8 cellular contexts compared by ENCODE assay signal in the genomic region with DNA sequence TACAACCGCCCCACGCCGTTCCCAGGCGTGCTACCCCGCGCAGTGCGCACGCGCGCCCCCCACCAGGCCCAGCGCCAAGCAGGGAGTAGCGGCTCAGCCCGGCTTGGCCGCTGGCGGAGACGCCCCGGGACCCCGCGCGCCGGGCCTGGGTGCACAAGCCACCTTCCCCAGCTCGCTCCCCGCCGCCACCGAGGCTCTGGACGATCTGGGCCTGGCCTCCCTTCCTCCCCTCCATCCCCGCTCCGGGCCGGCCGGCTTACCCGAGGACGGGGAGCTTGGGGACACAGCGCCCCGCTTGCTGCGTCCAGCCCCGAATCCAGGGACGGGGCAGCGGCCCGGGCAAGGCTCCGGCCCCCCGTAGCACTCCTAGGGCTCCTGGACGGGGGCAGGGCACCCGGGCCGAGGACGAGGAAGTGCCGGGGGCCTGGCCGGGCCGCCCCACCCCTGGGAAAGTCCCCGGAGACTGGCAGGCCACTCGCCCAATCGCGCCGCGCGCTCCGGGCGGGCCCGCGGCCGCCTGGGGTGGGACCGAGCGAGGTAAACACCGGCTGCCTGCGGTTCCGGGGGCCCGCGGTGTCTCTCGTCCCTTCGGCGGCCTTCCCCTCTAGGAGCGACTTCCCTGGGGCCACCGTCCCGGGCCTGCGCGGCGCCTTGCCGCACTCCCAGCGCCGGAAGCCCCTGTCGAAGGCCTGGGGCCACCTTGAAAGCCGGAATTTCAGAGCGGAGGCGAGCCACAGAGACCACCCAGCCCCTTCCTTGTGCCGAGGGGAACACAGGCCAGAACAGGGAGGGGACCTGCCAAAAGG. TPM values are rescaled to one million over a fixed set of nuclear protein-coding genes. Genes with fewer than 3 reads are reported as not detected.
DNase-seq lines count a peak whose midpoint lies in the region; ATAC-seq and TF ChIP-seq lines count a peak whose summit lies in the region.

A gene with protein sequence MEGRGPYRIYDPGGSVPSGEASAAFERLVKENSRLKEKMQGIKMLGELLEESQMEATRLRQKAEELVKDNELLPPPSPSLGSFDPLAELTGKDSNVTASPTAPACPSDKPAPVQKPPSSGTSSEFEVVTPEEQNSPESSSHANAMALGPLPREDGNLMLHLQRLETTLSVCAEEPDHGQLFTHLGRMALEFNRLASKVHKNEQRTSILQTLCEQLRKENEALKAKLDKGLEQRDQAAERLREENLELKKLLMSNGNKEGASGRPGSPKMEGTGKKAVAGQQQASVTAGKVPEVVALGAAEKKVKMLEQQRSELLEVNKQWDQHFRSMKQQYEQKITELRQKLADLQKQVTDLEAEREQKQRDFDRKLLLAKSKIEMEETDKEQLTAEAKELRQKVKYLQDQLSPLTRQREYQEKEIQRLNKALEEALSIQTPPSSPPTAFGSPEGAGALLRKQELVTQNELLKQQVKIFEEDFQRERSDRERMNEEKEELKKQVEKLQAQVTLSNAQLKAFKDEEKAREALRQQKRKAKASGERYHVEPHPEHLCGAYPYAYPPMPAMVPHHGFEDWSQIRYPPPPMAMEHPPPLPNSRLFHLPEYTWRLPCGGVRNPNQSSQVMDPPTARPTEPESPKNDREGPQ (minus strand): TSS at position 415 of the 806 bp plus-strand sequence. CDS start 15,939 bp downstream, outside the sequence.

- H3K4me3 Mint-ChIP-seq in activated CD4-positive, alpha-beta T cell treated with anti-CD3 and anti-CD28 coated beads for 36 hours = peak within 1 kb of the TSS; percentile 80

- no peaks in the 10 kb centered on the region for H3K9me3 Mint-ChIP-seq in activated CD4-positive, alpha-beta T cell treated with anti-CD3 and anti-CD28 coated beads for 36 hours (ENCODE audit: low read depth)

- peak within 1 kb of the TSS; percentile 91 for H3K27ac Mint-ChIP-seq in activated CD4-positive, alpha-beta T cell treated with anti-CD3 and anti-CD28 coated beads for 36 hours

- intact Hi-C loops in activated CD4-positive, alpha-beta T cell treated with anti-CD3 and anti-CD28 coated beads for 36 hours (cut with DNase I, micrococcal nuclease) = loop anchor here (1.0 to 10.0 kb wide), 9 partner anchors 21 to 691 kb away; a partner anchor contains a TSS

- TF ChIP-seq CTCF in choroid plexus epithelial cell (conservative IDR thresholded peaks at IDR 0.05; ENCODE audit: low read depth, low read length) = no peak

- DNase-seq in AML-193 (lab: John Stamatoyannopoulos, UW) = peak; percentile 69 to 74
- DNase-seq in NCI-H460 (ENCODE audit: extremely low read depth, low read depth) = peak; percentile 82
- DNase-seq in activated CD4-positive, alpha-beta T cell treated with anti-CD3 and anti-CD28 coated beads for 36 hours = peak; percentile 96
- peak; percentile 90 for DNase-seq in choroid plexus epithelial cell (ENCODE audit: low read depth)
- peak; percentile 94 for DNase-seq in kidney tubule cell (ENCODE audit: low spot score)
- peak; percentile 86 to 91 (median 90) for DNase-seq in stimulated activated CD4-positive, alpha-beta T cell treated with anti-CD3 and anti-CD28 coated beads, Interleukin-1b, Interleukin-23, amount 100 ng/mL, for 24 hours (ENCODE audit: low read depth in 4 of 4, low spot score in 1 of 4)

- H3K27me3 Mint-ChIP-seq in activated CD4-positive, alpha-beta T cell treated with anti-CD3 and anti-CD28 coated beads for 36 hours = no peaks in the 10 kb centered on the region

- H3K36me3 Mint-ChIP-seq in activated CD4-positive, alpha-beta T cell treated with anti-CD3 and anti-CD28 coated beads for 36 hours (ENCODE audit: low read depth) = peaks cover 67% of the 10 kb centered on the region

- ATAC-seq in GM19023 (IDR thresholded peaks at IDR 0.05; ENCODE audit: unreplicated experiment) = peak; percentile 73
- ATAC-seq in HG03175 (IDR thresholded peaks at IDR 0.05; ENCODE audit: unreplicated experiment) = peak; percentile 80
- ATAC-seq in activated CD4-positive, alpha-beta T cell treated with anti-CD3 and anti-CD28 coated beads for 36 hours = peak; percentile 67

- CTCF ChIA-PET in activated CD4-positive, alpha-beta T cell treated with anti-CD3 and anti-CD28 coated beads for 36 hours (lab: Charles Lee) = interaction anchor here (0.6 to 4.4 kb wide), 15 partner anchors 8 to 133 kb away, joined by 3 to 37 read pairs (median 4); no protein-coding TSS in a partner anchor

- POLR2A ChIA-PET in activated CD4-positive, alpha-beta T cell treated with anti-CD3 and anti-CD28 coated beads for 36 hours (lab: Charles Lee) = interaction anchor here (0.6 to 1.3 kb wide), 4 partner anchors 12 to 133 kb away, joined by 3 to 4 read pairs (median 4); no protein-coding TSS in a partner anchor

- peaks cover 74% of the 10 kb centered on the region for H3K4me1 Mint-ChIP-seq in activated CD4-positive, alpha-beta T cell treated with anti-CD3 and anti-CD28 coated beads for 36 hours

- peak within 1 kb of the TSS; percentile 92 for H3K4me3 ChIP-seq in choroid plexus epithelial cell (ENCODE audit: low read depth, low read length)

RNA-seq across cellular contexts. Expression of the gene that starts here (rescaled TPM):
- total RNA-seq in NCI-H460 (2014; rRNA removed; shearing (Covaris generic)) = 44.0 and 48.3 TPM in 2 replicates
- 37.1 and 37.9 TPM in 2 replicates for polyA plus RNA-seq in NCI-H460 (2014; cell fraction: nucleus; rRNA removed)
- 100 to 1,000 TPM; 351 to 408 TPM for total RNA-seq in activated CD4-positive, alpha-beta T cell treated with anti-CD3 and anti-CD28 coated beads for 36 hours

Comparison
In these comparisons a context has a peak if more than half of its experiments do, and no peak if none do; other contexts are left out.
1. Peak in every context shown above with its lines: DNase-seq, ATAC-seq and H3K4me3 ChIP-seq.